ENCODE assay signal across 8 cellular contexts in the genomic region with DNA sequence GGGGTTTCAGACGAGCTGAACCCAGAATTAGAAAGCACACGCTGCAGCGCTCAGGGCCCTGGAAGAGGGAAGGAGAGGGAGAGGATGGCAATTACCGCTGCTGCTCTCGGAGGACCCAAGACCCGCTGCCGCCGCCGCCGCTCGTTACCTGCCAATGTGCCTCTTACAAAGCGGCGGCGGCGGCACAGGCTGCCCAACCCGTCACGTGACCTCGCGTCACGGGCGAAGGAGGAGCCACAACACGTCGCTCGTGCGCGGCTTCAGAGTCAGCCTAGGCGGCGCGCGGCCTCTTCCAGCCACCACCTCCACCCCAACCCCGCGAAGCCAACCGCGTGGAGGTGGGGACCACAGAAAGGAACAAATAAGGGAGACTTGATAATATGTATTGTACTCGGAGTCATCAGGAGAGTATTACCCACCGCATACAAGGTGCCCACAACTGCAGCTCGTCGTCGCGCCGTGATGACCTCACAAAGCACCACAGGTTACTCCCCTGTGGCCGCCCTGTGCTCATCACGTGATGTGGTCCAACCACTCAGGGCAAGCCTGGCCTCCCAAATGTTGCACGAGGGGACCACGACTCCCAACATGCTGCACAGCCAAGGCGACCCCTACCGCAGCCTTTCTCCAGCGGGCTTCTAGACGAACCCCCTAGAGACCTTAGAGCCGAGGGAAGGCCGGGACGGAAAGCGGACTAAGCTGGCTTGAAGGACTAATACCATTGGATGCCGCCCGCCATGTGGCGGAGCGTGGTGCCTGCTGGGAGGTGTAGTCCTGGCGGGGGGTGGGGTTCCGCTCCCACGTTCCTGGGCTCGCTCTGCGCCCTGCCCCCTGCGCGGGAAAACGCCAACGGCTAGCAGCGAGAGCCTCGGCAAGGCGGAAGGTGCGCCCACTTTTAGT. TPM values are rescaled to one million over a fixed set of nuclear protein-coding genes. Genes with fewer than 3 reads are reported as not detected.
DNase-seq lines count a peak whose midpoint lies in the region; ATAC-seq and TF ChIP-seq lines count a peak whose summit lies in the region.

Gene UBAP2 (minus strand): TSS at position 158 of the 900 bp plus-strand sequence. CDS start 31,739 bp downstream, outside the sequence.

- no peaks in the 10 kb centered on the region for H3K36me3 ChIP-seq in IMR-90 (ENCODE audit: control insufficient read depth, insufficient read depth, low read length)

- in situ Hi-C loops in IMR-90 (cut with MboI; ENCODE audit: low sequenced_read_pairs) = no loop called here

- H3K79me1 ChIP-seq in IMR-90 (ENCODE audit: low read depth in 1 of 2, low read length in 2 of 2) = peaks cover 6 to 32% of the 10 kb centered on the region in 2 experiments; a peak in 3 of 4 replicates

- peak; percentile 95 for TF ChIP-seq POLR2A in IMR-90 (IDR thresholded peaks at IDR 0.05; ENCODE audit: low read depth, low read length)

- peak within 1 kb of the TSS; percentile 86; the same call in 2 of the 3 replicates for H2BK15ac ChIP-seq in IMR-90 (ENCODE audit: low read depth, low read length)

- ATAC-seq in GM21528 (IDR thresholded peaks at IDR 0.05; ENCODE audit: low FRiP score, unreplicated experiment) (peak; percentile 84), IMR-90 (ENCODE audit: low read depth) (peak; percentile 91)

- peaks cover 12% of the 10 kb centered on the region for H3K9me1 ChIP-seq in IMR-90 (ENCODE audit: insufficient read depth, low read length)

- DNase-seq in DMS 273 treated with DMSO at 0.1 percent for 48 hours (lab: John Stamatoyannopoulos, UW) (peak; percentile 95), IMR-90 (peak; percentile 97), OCI-M1 (lab: John Stamatoyannopoulos, UW) (peak; percentile 98), activated T-cell treated with anti-CD3 and anti-CD28 coated beads for 4 hours (peak; percentile 95), epithelial cell of prostate (ENCODE audit: low read depth, low spot score) (peak; percentile 91), mucosa of gallbladder (ENCODE audit: low spot score) (peak; percentile 98)
- peak; percentile 94 to 96 for DNase-seq in stimulated activated CD8-positive, alpha-beta memory T cell treated with anti-CD3 and anti-CD28 coated beads, Interleukin-4, amount 100 ng/mL, for 4 hours (ENCODE audit: low read depth in 2 of 2, low spot score in 1 of 2)

- H2AK5ac ChIP-seq in IMR-90 (ENCODE audit: low read depth, low read length) = peak within 1 kb of the TSS; percentile 76

- H3K56ac ChIP-seq in IMR-90 (ENCODE audit: extremely low read depth, insufficient read depth, low read length) = peak within 1 kb of the TSS; percentile 98

- peak within 1 kb of the TSS; percentile 85 for H3K18ac ChIP-seq in IMR-90 (ENCODE audit: low read depth, low read length)

- dilution Hi-C loops in IMR-90 (cut with HindIII; ENCODE audit: low sequenced_read_pairs, unreplicated experiment) = no loop called here

- peak within 1 kb of the TSS; percentile 98 for H2BK120ac ChIP-seq in IMR-90 (ENCODE audit: low read depth, low read length)

- intact Hi-C loops in IMR-90 (cut with micrococcal nuclease) = no loop called here

- CTCF ChIA-PET in IMR-90 (lab: Yijun Ruan, JAX) = interaction anchor here (1.1 kb wide), 1 partner anchor 26 kb away, joined by 4 read pairs; no protein-coding TSS in a partner anchor

- H3K4me1 ChIP-seq in IMR-90 (ENCODE audit: control insufficient read depth, insufficient read depth, low read length) = peaks cover 10% of the 10 kb centered on the region

- no peak for TF ChIP-seq RAD21 in IMR-90 (IDR thresholded peaks at IDR 0.05; ENCODE audit: low read length)

- BruUV-seq in IMR-90 (replicated peaks; lab: Mats Ljungman, UMichigan) = no TSS peak

- peak within 1 kb of the TSS; percentile 96 for H3K4ac ChIP-seq in IMR-90 (ENCODE audit: low read depth, low read length)

- H3K9ac ChIP-seq in IMR-90 (ENCODE audit: low read depth, low read length) = peak within 1 kb of the TSS; percentile 94

- POLR2A ChIA-PET in IMR-90 (lab: Charles Lee; ENCODE audit: unreplicated experiment) = interaction anchor here (0.6 to 2.0 kb wide), 3 partner anchors 10 to 25 kb away, joined by 4 to 13 read pairs (median 6); no protein-coding TSS in a partner anchor

- peak within 1 kb of the TSS; percentile 95 for H4K5ac ChIP-seq in IMR-90 (ENCODE audit: low read depth, low read length)

- peak within 1 kb of the TSS; percentile 97 for H4K91ac ChIP-seq in IMR-90 (ENCODE audit: insufficient read depth, low read depth, low read length)

- no peaks in the 10 kb centered on the region for H3K27me3 ChIP-seq in IMR-90 (ENCODE audit: control insufficient read depth, insufficient read depth, low read length)

- H3K9me3 ChIP-seq in IMR-90 (ENCODE audit: control insufficient read depth, insufficient read depth, low read length) = no peaks in the 10 kb centered on the region

- peak within 1 kb of the TSS; percentile 94 for H2AK9ac ChIP-seq in IMR-90 (replicated peaks; ENCODE audit: low read depth, low read length, poor library complexity)

- H3K14ac ChIP-seq in IMR-90 (replicated peaks; ENCODE audit: low read depth, low read length) = peak within 1 kb of the TSS; percentile 96

- H3K27ac ChIP-seq in IMR-90 (ENCODE audit: insufficient read depth, low read length) (peak within 1 kb of the TSS; percentile 90), epithelial cell of prostate (peak within 1 kb of the TSS; percentile 92)

- H2AFZ ChIP-seq in IMR-90 (replicated peaks; ENCODE audit: low read length, poor library complexity) = peak within 1 kb of the TSS; percentile 100

- H2BK5ac ChIP-seq in IMR-90 (ENCODE audit: low read depth, low read length, poor library complexity, severe bottlenecking) = peak within 1 kb of the TSS; percentile 93

- peak within 1 kb of the TSS; percentile 95 for H3K4me2 ChIP-seq in IMR-90 (ENCODE audit: low read depth, low read length)

- peak within 1 kb of the TSS; percentile 64 to 98 for H4K8ac ChIP-seq in IMR-90 (ENCODE audit: low read depth in 2 of 2, low read length in 2 of 2)

- peaks cover 12% of the 10 kb centered on the region; the same call in 1 of the 2 replicates for H4K20me1 ChIP-seq in IMR-90 (ENCODE audit: insufficient read depth, low read length)

- peak within 1 kb of the TSS; percentile 94; the same call in 1 of the 2 replicates for H3K23ac ChIP-seq in IMR-90 (ENCODE audit: low read depth, low read length)

- 0 out of 2 replicates have a peak, but pooled peaks have one; percentile 7 for TF ChIP-seq CTCF in IMR-90 (conservative IDR thresholded peaks at IDR 0.05; ENCODE audit: low read depth, low read length)

- peak within 1 kb of the TSS; percentile 88 for H2BK20ac ChIP-seq in IMR-90 (ENCODE audit: low read depth, low read length)

- WGBS in IMR-90 (ENCODE audit: extremely low coverage in 2 of 2, insufficient read length in 1 of 2), 2 experiments = 0% methylated on average over 7 of the region's 70 CpGs; no CpG with 5 or more reads in 1 of the 2 experiments

- peak within 1 kb of the TSS; percentile 61 for H3K4me3 ChIP-seq in IMR-90 (ENCODE audit: insufficient read depth, low read depth, low read length)

TF ChIP-seq in IMR-90, 13 proteins besides CTCF, POLR2A, EP300 and RAD21:
- TF ChIP-seq NFE2L2 (IDR thresholded peaks at IDR 0.05; ENCODE audit: low read depth, low read length) (no peak), RCOR1 (IDR thresholded peaks at IDR 0.05; ENCODE audit: insufficient replicate concordance, low read length) (no peak), CHD1 (IDR thresholded peaks at IDR 0.05; ENCODE audit: low read depth, low read length) (no peak), BHLHE40 (IDR thresholded peaks at IDR 0.05; ENCODE audit: low read depth, low read length) (peak; percentile 84), SMC3 (IDR thresholded peaks at IDR 0.05; ENCODE audit: low read depth, low read length) (no peak), RFX5 (IDR thresholded peaks at IDR 0.05; ENCODE audit: low read depth, low read length) (no peak), MAZ (IDR thresholded peaks at IDR 0.05; ENCODE audit: borderline replicate concordance, low read depth, low read length) (peak; percentile 62; the same call in 1 of the 2 replicates), FOS (IDR thresholded peaks at IDR 0.05; ENCODE audit: low read depth, low read length) (no peak; the same call in 1 of the 2 replicates), MAFK (IDR thresholded peaks at IDR 0.05; ENCODE audit: low read depth, low read length) (no peak), CEBPB (IDR thresholded peaks at IDR 0.05; ENCODE audit: low read depth, low read length) (no peak), MXI1 (IDR thresholded peaks at IDR 0.05; ENCODE audit: borderline replicate concordance, low read depth, low read length) (peak; percentile 92)
- TF ChIP-seq, protein P1, sequence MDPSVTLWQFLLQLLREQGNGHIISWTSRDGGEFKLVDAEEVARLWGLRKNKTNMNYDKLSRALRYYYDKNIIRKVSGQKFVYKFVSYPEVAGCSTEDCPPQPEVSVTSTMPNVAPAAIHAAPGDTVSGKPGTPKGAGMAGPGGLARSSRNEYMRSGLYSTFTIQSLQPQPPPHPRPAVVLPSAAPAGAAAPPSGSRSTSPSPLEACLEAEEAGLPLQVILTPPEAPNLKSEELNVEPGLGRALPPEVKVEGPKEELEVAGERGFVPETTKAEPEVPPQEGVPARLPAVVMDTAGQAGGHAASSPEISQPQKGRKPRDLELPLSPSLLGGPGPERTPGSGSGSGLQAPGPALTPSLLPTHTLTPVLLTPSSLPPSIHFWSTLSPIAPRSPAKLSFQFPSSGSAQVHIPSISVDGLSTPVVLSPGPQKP (IDR thresholded peaks at IDR 0.05; ENCODE audit: borderline replicate concordance, low read depth, low read length) = no peak
- TF ChIP-seq, protein P2, sequence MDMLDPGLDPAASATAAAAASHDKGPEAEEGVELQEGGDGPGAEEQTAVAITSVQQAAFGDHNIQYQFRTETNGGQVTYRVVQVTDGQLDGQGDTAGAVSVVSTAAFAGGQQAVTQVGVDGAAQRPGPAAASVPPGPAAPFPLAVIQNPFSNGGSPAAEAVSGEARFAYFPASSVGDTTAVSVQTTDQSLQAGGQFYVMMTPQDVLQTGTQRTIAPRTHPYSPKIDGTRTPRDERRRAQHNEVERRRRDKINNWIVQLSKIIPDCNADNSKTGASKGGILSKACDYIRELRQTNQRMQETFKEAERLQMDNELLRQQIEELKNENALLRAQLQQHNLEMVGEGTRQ (IDR thresholded peaks at IDR 0.05; ENCODE audit: low read depth, low read length) = peak; percentile 95

RNA-seq across cellular contexts. Expression of gene UBAP2, which starts in this region (rescaled TPM):
- total RNA-seq in IMR-90 (2012; rRNA removed) (12.5 and 12.9 TPM in 2 replicates), mucosa of gallbladder (34.3 TPM)
- polyA plus RNA-seq in IMR-90 (2012; rRNA removed) = 25.5 and 31.2 TPM in 2 replicates
- polyA plus RNA-seq in IMR-90 (2012; cell fraction: cytosol; rRNA removed) = 11.7 and 23.9 TPM in 2 replicates
- polyA plus RNA-seq in IMR-90 (2012; cell fraction: nucleus; rRNA removed; ENCODE audit: low replicate concordance) = 38.2 and 67.3 TPM in 2 replicates

Comparison
In these comparisons a context has a peak if more than half of its experiments do, and no peak if none do; other contexts are left out.
1. Peak in every context shown above with its lines: DNase-seq, ATAC-seq, H3K4me3 ChIP-seq and H3K27ac ChIP-seq.